ENCODE assay signal across 1 cellular context in the genomic region with DNA sequence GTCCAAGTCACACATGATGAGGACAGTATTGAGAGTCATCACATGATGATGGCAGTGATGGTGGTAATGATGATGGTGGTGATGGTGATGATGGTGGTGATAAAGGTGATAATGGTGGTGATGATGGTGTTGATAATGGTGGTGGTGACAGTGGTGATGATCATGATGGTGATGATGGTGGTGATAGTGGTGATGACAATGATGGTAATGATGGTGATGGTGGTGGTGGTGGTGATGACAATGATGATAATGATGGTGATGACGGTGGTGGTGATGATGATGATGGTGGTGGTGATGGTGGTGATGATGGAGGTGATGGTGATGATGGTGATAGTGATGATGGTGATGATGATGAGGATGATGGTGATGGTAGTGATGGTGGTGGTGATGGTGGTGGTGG.
A peak's percentile ranks its signal among the peaks of the same experiment; 100 is the strongest.
TF ChIP-seq lines count a peak whose summit lies in the region.

No MANE protein-coding gene starts in this region.

TF ChIP-seq in HepG2, 621 proteins besides CTCF, POLR2A, EP300 and RAD21 (continued from another document):
- 0 out of 2 replicates have a peak, but pooled peaks have one; percentile 12 for TF ChIP-seq ZBTB40 (IDR thresholded peaks at IDR 0.05)
- TF ChIP-seq ZBTB40 (CRISPR knock-in tag; IDR thresholded peaks at IDR 0.05), result no peak
- TF ChIP-seq, protein P1, sequence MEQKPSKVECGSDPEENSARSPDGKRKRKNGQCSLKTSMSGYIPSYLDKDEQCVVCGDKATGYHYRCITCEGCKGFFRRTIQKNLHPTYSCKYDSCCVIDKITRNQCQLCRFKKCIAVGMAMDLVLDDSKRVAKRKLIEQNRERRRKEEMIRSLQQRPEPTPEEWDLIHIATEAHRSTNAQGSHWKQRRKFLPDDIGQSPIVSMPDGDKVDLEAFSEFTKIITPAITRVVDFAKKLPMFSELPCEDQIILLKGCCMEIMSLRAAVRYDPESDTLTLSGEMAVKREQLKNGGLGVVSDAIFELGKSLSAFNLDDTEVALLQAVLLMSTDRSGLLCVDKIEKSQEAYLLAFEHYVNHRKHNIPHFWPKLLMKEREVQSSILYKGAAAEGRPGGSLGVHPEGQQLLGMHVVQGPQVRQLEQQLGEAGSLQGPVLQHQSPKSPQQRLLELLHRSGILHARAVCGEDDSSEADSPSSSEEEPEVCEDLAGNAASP (CRISPR knock-in tag; IDR thresholded peaks at IDR 0.05; ENCODE audit: borderline replicate concordance), result no peak
- peak; percentile 88; the same call in 1 of the 2 replicates for TF ChIP-seq ZNF207 (IDR thresholded peaks at IDR 0.05; ENCODE audit: borderline replicate concordance)
- TF ChIP-seq ATM (IDR thresholded peaks at IDR 0.05; ENCODE audit: borderline replicate concordance), result peak; percentile 27; the same call in 1 of the 2 replicates
- 0 out of 2 replicates have a peak, but pooled peaks have one; percentile 37 for TF ChIP-seq NONO (IDR thresholded peaks at IDR 0.05)
- TF ChIP-seq NONO (CRISPR knock-in tag; conservative IDR thresholded peaks at IDR 0.05), result no peak
- TF ChIP-seq FOXA1 (IDR thresholded peaks at IDR 0.05), result 0 out of 2 replicates have a peak, but pooled peaks have one; percentile 47
- TF ChIP-seq FOXA1 (CRISPR knock-in tag; IDR thresholded peaks at IDR 0.05), result no peak
- peak; percentile 11; the same call in 1 of the 2 replicates for TF ChIP-seq MNT (IDR thresholded peaks at IDR 0.05)
- TF ChIP-seq PHB2 (IDR thresholded peaks at IDR 0.05; ENCODE audit: partially characterized antibody), result peak; percentile 90
